ENCODE assay signal across 1 cellular context in the genomic region with DNA sequence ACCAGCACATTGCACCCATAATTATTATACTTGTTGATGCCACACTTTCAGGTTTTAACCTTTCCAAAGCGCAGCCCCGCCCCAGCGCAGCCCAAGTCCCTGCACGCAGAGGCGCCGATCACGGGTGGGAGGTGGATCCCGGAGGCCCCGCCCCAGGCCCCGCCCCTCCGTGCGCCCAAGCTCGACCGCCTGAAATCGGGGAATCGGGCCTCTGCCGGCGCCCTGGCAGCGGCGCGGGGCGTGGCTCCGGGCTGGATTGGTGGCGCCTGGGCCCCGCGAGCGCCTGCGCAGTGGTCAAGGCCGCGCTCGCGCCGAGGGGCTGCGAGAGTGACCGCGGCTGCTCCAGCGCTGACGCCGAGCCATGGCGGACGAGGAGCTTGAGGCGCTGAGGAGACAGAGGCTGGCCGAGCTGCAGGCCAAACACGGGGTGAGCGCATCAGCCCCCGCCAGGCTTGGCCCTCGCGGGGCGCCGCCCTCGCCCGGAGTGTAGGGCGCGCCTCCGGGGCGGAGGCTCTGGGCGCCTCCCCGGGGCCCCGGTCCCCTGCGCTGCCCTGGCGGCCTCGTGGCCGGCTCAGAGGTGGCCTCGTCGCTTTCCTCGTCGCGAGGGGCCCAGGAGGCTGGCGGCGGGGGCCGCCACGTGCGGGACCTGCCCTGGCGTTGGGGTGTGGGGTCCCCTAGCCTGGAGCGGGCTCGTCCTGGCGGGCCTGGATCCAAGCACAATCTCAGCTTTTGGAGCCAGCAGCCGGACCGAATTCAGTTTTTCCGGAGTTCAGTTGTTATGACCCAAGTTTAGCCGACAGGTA.
A peak's percentile ranks its signal among the peaks of the same experiment; 100 is the strongest.
TF ChIP-seq lines count a peak whose summit lies in the region.

A gene with protein sequence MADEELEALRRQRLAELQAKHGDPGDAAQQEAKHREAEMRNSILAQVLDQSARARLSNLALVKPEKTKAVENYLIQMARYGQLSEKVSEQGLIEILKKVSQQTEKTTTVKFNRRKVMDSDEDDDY (plus strand): TSS at position 290 of the 803 bp plus-strand sequence. CDS start 72 bp downstream, at position 362.

TF ChIP-seq in HepG2, 621 proteins besides CTCF, POLR2A, EP300 and RAD21 (continued from another document and continues in another):
- TF ChIP-seq, protein P1, sequence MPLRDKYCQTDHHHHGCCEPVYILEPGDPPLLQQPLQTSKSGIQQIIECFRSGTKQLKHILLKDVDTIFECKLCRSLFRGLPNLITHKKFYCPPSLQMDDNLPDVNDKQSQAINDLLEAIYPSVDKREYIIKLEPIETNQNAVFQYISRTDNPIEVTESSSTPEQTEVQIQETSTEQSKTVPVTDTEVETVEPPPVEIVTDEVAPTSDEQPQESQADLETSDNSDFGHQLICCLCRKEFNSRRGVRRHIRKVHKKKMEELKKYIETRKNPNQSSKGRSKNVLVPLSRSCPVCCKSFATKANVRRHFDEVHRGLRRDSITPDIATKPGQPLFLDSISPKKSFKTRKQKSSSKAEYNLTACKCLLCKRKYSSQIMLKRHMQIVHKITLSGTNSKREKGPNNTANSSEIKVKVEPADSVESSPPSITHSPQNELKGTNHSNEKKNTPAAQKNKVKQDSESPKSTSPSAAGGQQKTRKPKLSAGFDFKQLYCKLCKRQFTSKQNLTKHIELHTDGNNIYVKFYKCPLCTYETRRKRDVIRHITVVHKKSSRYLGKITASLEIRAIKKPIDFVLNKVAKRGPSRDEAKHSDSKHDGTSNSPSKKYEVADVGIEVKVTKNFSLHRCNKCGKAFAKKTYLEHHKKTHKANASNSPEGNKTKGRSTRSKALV (CRISPR knock-in tag; IDR thresholded peaks at IDR 0.05), result no peak; the same call in 1 of the 2 replicates
- TF ChIP-seq ZNF326 (CRISPR knock-in tag; IDR thresholded peaks at IDR 0.05; ENCODE audit: borderline replicate concordance), result no peak
- TF ChIP-seq ATAD3A (CRISPR knock-in tag; IDR thresholded peaks at IDR 0.05), result no peak
- no peak for TF ChIP-seq DPF2 (CRISPR knock-in tag; IDR thresholded peaks at IDR 0.05; ENCODE audit: borderline replicate concordance, low read depth)
- no peak; the same call in 1 of the 2 replicates for TF ChIP-seq ATF7-NPFF (CRISPR knock-in tag; IDR thresholded peaks at IDR 0.05; ENCODE audit: low read depth)
- TF ChIP-seq FOXP1 (IDR thresholded peaks at IDR 0.05), result no peak
- TF ChIP-seq FOXP1 (CRISPR knock-in tag; IDR thresholded peaks at IDR 0.05), result no peak
- peak; percentile 65 for TF ChIP-seq PHF20 (CRISPR knock-in tag; IDR thresholded peaks at IDR 0.05)
- peak; percentile 85 for TF ChIP-seq SP4 (CRISPR knock-in tag; IDR thresholded peaks at IDR 0.05)
- TF ChIP-seq, protein P2, sequence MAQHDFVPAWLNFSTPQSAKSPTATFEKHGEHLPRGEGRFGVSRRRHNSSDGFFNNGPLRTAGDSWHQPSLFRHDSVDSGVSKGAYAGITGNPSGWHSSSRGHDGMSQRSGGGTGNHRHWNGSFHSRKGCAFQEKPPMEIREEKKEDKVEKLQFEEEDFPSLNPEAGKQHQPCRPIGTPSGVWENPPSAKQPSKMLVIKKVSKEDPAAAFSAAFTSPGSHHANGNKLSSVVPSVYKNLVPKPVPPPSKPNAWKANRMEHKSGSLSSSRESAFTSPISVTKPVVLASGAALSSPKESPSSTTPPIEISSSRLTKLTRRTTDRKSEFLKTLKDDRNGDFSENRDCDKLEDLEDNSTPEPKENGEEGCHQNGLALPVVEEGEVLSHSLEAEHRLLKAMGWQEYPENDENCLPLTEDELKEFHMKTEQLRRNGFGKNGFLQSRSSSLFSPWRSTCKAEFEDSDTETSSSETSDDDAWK (CRISPR knock-in tag; IDR thresholded peaks at IDR 0.05), result no peak
- TF ChIP-seq ZNF589 (CRISPR knock-in tag; conservative IDR thresholded peaks at IDR 0.05), result 0 out of 2 replicates have a peak, but pooled peaks have one; percentile 48
- TF ChIP-seq, protein P3, sequence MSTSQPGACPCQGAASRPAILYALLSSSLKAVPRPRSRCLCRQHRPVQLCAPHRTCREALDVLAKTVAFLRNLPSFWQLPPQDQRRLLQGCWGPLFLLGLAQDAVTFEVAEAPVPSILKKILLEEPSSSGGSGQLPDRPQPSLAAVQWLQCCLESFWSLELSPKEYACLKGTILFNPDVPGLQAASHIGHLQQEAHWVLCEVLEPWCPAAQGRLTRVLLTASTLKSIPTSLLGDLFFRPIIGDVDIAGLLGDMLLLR (CRISPR knock-in tag; IDR thresholded peaks at IDR 0.05), result 0 out of 2 replicates have a peak, but pooled peaks have one; percentile 44
- TF ChIP-seq, protein P4, sequence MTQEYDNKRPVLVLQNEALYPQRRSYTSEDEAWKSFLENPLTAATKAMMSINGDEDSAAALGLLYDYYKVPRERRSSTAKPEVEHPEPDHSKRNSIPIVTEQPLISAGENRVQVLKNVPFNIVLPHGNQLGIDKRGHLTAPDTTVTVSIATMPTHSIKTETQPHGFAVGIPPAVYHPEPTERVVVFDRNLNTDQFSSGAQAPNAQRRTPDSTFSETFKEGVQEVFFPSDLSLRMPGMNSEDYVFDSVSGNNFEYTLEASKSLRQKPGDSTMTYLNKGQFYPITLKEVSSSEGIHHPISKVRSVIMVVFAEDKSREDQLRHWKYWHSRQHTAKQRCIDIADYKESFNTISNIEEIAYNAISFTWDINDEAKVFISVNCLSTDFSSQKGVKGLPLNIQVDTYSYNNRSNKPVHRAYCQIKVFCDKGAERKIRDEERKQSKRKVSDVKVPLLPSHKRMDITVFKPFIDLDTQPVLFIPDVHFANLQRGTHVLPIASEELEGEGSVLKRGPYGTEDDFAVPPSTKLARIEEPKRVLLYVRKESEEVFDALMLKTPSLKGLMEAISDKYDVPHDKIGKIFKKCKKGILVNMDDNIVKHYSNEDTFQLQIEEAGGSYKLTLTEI (CRISPR knock-in tag; conservative IDR thresholded peaks at IDR 0.05), result no peak
- TF ChIP-seq ZNF720 (CRISPR knock-in tag; IDR thresholded peaks at IDR 0.05), result no peak
- TF ChIP-seq KLF12 (CRISPR knock-in tag; IDR thresholded peaks at IDR 0.05; ENCODE audit: borderline replicate concordance), result peak; percentile 75; the same call in 1 of the 2 replicates
- TF ChIP-seq FLYWCH1 (CRISPR knock-in tag; IDR thresholded peaks at IDR 0.05), result no peak
- TF ChIP-seq, protein P5, sequence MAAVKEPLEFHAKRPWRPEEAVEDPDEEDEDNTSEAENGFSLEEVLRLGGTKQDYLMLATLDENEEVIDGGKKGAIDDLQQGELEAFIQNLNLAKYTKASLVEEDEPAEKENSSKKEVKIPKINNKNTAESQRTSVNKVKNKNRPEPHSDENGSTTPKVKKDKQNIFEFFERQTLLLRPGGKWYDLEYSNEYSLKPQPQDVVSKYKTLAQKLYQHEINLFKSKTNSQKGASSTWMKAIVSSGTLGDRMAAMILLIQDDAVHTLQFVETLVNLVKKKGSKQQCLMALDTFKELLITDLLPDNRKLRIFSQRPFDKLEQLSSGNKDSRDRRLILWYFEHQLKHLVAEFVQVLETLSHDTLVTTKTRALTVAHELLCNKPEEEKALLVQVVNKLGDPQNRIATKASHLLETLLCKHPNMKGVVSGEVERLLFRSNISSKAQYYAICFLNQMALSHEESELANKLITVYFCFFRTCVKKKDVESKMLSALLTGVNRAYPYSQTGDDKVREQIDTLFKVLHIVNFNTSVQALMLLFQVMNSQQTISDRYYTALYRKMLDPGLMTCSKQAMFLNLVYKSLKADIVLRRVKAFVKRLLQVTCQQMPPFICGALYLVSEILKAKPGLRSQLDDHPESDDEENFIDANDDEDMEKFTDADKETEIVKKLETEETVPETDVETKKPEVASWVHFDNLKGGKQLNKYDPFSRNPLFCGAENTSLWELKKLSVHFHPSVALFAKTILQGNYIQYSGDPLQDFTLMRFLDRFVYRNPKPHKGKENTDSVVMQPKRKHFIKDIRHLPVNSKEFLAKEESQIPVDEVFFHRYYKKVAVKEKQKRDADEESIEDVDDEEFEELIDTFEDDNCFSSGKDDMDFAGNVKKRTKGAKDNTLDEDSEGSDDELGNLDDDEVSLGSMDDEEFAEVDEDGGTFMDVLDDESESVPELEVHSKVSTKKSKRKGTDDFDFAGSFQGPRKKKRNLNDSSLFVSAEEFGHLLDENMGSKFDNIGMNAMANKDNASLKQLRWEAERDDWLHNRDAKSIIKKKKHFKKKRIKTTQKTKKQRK (IDR thresholded peaks at IDR 0.05; ENCODE audit: low read length), result no peak
- TF ChIP-seq ZFP1 (CRISPR knock-in tag; IDR thresholded peaks at IDR 0.05), result no peak
- peak; percentile 57; the same call in 1 of the 3 replicates for TF ChIP-seq MXI1 (IDR thresholded peaks at IDR 0.05; ENCODE audit: borderline replicate concordance, low read depth, low read length)
- TF ChIP-seq REL (CRISPR knock-in tag; conservative IDR thresholded peaks at IDR 0.05), result no peak
- TF ChIP-seq, protein P6, sequence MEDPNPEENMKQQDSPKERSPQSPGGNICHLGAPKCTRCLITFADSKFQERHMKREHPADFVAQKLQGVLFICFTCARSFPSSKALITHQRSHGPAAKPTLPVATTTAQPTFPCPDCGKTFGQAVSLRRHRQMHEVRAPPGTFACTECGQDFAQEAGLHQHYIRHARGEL (CRISPR knock-in tag; IDR thresholded peaks at IDR 0.05), result no peak
- TF ChIP-seq ZNF333 (CRISPR knock-in tag; IDR thresholded peaks at IDR 0.05; ENCODE audit: borderline replicate concordance), result no peak
- TF ChIP-seq DNMT1 (CRISPR knock-in tag; IDR thresholded peaks at IDR 0.05), result no peak
- no peak for TF ChIP-seq CBFB (CRISPR knock-in tag; IDR thresholded peaks at IDR 0.05)
- TF ChIP-seq ZNF557 (CRISPR knock-in tag; IDR thresholded peaks at IDR 0.05), result no peak
- TF ChIP-seq, protein P7, sequence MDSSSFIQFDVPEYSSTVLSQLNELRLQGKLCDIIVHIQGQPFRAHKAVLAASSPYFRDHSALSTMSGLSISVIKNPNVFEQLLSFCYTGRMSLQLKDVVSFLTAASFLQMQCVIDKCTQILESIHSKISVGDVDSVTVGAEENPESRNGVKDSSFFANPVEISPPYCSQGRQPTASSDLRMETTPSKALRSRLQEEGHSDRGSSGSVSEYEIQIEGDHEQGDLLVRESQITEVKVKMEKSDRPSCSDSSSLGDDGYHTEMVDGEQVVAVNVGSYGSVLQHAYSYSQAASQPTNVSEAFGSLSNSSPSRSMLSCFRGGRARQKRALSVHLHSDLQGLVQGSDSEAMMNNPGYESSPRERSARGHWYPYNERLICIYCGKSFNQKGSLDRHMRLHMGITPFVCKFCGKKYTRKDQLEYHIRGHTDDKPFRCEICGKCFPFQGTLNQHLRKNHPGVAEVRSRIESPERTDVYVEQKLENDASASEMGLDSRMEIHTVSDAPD (CRISPR knock-in tag; IDR thresholded peaks at IDR 0.05), result no peak
- no peak for TF ChIP-seq CEBPG (CRISPR knock-in tag; IDR thresholded peaks at IDR 0.05)
- TF ChIP-seq ZNF607 (CRISPR knock-in tag; IDR thresholded peaks at IDR 0.05; ENCODE audit: borderline replicate concordance), result no peak
- TF ChIP-seq, protein P8, sequence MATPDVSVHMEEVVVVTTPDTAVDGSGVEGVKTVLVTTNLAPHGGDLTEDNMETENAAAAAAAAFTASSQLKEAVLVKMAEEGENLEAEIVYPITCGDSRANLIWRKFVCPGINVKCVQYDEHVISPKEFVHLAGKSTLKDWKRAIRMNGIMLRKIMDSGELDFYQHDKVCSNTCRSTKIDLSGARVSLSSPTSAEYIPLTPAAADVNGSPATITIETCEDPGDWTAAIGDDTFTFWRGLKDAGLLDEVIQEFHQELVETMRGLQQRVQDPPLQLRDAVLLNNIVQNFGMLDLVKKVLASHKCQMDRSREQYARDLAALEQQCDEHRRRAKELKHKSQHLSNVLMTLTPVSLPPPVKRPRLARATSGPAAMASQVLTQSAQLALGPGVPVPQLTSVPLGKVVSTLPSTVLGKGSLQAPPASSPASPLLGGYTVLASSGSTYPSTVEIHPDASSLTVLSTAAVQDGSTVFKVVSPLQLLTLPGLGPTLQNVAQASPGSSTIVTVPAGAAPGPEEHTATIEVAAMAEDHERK (CRISPR knock-in tag; IDR thresholded peaks at IDR 0.05; ENCODE audit: low read depth), result peak; percentile 51
- TF ChIP-seq RBAK (CRISPR knock-in tag; IDR thresholded peaks at IDR 0.05), result no peak
- TF ChIP-seq RBM22 (optimal IDR thresholded peaks at IDR 0.05; ENCODE audit: low read length), result no peak
- TF ChIP-seq NR1H2 (CRISPR knock-in tag; IDR thresholded peaks at IDR 0.05; ENCODE audit: borderline replicate concordance, low read depth), result no peak
- no peak for TF ChIP-seq SP2 (CRISPR knock-in tag; IDR thresholded peaks at IDR 0.05)
- TF ChIP-seq TOE1 (CRISPR knock-in tag; IDR thresholded peaks at IDR 0.05), result no peak
- TF ChIP-seq SRSF4 (IDR thresholded peaks at IDR 0.05; ENCODE audit: low read depth, low read length, poor library complexity, severe bottlenecking), result no peak
- TF ChIP-seq, protein P9, sequence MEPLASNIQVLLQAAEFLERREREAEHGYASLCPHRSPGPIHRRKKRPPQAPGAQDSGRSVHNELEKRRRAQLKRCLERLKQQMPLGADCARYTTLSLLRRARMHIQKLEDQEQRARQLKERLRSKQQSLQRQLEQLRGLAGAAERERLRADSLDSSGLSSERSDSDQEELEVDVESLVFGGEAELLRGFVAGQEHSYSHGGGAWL (CRISPR knock-in tag; IDR thresholded peaks at IDR 0.05), result no peak; the same call in 1 of the 2 replicates
- TF ChIP-seq KMT2B (CRISPR knock-in tag; IDR thresholded peaks at IDR 0.05), result no peak; the same call in 1 of the 2 replicates
- TF ChIP-seq, protein P10, sequence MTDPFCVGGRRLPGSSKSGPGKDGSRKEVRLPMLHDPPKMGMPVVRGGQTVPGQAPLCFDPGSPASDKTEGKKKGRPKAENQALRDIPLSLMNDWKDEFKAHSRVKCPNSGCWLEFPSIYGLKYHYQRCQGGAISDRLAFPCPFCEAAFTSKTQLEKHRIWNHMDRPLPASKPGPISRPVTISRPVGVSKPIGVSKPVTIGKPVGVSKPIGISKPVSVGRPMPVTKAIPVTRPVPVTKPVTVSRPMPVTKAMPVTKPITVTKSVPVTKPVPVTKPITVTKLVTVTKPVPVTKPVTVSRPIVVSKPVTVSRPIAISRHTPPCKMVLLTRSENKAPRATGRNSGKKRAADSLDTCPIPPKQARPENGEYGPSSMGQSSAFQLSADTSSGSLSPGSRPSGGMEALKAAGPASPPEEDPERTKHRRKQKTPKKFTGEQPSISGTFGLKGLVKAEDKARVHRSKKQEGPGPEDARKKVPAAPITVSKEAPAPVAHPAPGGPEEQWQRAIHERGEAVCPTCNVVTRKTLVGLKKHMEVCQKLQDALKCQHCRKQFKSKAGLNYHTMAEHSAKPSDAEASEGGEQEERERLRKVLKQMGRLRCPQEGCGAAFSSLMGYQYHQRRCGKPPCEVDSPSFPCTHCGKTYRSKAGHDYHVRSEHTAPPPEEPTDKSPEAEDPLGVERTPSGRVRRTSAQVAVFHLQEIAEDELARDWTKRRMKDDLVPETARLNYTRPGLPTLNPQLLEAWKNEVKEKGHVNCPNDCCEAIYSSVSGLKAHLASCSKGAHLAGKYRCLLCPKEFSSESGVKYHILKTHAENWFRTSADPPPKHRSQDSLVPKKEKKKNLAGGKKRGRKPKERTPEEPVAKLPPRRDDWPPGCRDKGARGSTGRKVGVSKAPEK (CRISPR knock-in tag; IDR thresholded peaks at IDR 0.05; ENCODE audit: borderline replicate concordance), result 0 out of 2 replicates have a peak, but pooled peaks have one; percentile 22
- TF ChIP-seq ZNF136 (CRISPR knock-in tag; IDR thresholded peaks at IDR 0.05; ENCODE audit: low read depth), result no peak
- no peak for TF ChIP-seq U2AF2 (IDR thresholded peaks at IDR 0.05; ENCODE audit: low read depth, low read length)
- TF ChIP-seq ZNF230 (CRISPR knock-in tag; IDR thresholded peaks at IDR 0.05), result 0 out of 2 replicates have a peak, but pooled peaks have one; percentile 27
- peak; percentile 79 for TF ChIP-seq ZNF776 (CRISPR knock-in tag; IDR thresholded peaks at IDR 0.05)
- no peak for TF ChIP-seq ZNF335 (CRISPR knock-in tag; IDR thresholded peaks at IDR 0.05)
- TF ChIP-seq ZNF616 (CRISPR knock-in tag; IDR thresholded peaks at IDR 0.05; ENCODE audit: low read depth), result no peak
